18 cellular contexts compared by ENCODE assay signal in the genomic region with DNA sequence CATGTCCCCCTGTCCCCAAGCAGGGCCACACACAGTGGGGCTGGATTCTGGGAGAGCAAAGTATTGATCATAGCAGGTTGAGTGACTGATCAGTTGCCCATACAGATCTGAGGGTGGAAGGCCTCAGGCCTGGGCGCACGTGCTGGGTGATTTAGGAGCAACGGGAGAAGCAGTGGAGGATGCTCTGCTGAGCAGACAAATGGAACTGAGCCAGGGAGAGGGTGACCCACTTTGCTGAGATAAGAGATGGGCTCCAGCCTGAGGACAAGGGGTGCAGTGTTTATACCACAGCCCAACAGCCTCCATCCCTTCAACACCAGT. TPM values are rescaled to one million over a fixed set of nuclear protein-coding genes. Genes with fewer than 3 reads are reported as not detected.
DNase-seq lines count a peak whose midpoint lies in the region; ATAC-seq and TF ChIP-seq lines count a peak whose summit lies in the region.
"Had no signal": no experiment of that assay in that cellular context is flagged by ENCODE, and none has a peak within 500 bp of the region (broad histone marks: within the 10 kb centered on the region; RNA-seq: fewer than 3 reads in every experiment).

No MANE protein-coding gene starts in this region.

- H3K9me3 Mint-ChIP-seq in neural crest cell (no peaks in the 10 kb centered on the region), type B pancreatic cell (no peaks in the 10 kb centered on the region)
- H3K9me3 Mint-ChIP-seq: CD4-positive, alpha-beta memory T cell; HFFc6 had no signal

- H3K27ac Mint-ChIP-seq in neural crest cell (ENCODE audit: unreplicated experiment) (peak overlapping the region; percentile 19), type B pancreatic cell (peak overlapping the region; percentile 14)
- H3K27ac Mint-ChIP-seq: B cell; CD4-positive, alpha-beta memory T cell; HFFc6 had no signal

- peak overlapping the region; percentile 87 for H3K4me2 ChIP-seq in BLaER1

- H3K4me3 ChIP-seq in BLaER1 (no peak overlapping the region), WERI-Rb-1 (ENCODE audit: low read depth, low read length) (no peak overlapping the region)
- H3K4me3 ChIP-seq: HAP-1 had no signal

- TF ChIP-seq CTCF in WERI-Rb-1 (IDR thresholded peaks at IDR 0.05; ENCODE audit: low read depth, low read length) (no peak), neural crest cell (conservative IDR thresholded peaks at IDR 0.05) (no peak), type B pancreatic cell (conservative IDR thresholded peaks at IDR 0.05) (no peak)

- H3K4me1 ChIP-seq in BLaER1 = peaks cover 97% of the 10 kb centered on the region

- H3K4me3 Mint-ChIP-seq in neural crest cell (no peak overlapping the region), type B pancreatic cell (no peak overlapping the region)
- H3K4me3 Mint-ChIP-seq: B cell; CD4-positive, alpha-beta memory T cell; HFFc6 had no signal

- H3K9ac ChIP-seq in BLaER1 = no peak overlapping the region

- H3K27ac ChIP-seq in BLaER1 = no peak overlapping the region
- peak overlapping the region; percentile 85 for H3K27ac ChIP-seq in WERI-Rb-1
- H3K27ac ChIP-seq: 22Rv1 had no signal

- H3K36me3 ChIP-seq in BLaER1 (no peaks in the 10 kb centered on the region; the same call in 1 of the 2 replicates), WERI-Rb-1 (no peaks in the 10 kb centered on the region)
- H3K36me3 ChIP-seq: HAP-1 had no signal

- ATAC-seq in HG03159 (IDR thresholded peaks at IDR 0.05; ENCODE audit: unreplicated experiment) = no peak

- H3K27me3 ChIP-seq in BLaER1 (no peaks in the 10 kb centered on the region; the same call in 1 of the 2 replicates), WERI-Rb-1 (ENCODE audit: insufficient read depth, low read depth, severe bottlenecking) (no peaks in the 10 kb centered on the region)

- H3K36me3 Mint-ChIP-seq in neural crest cell (ENCODE audit: low read depth) (no peaks in the 10 kb centered on the region), type B pancreatic cell (no peaks in the 10 kb centered on the region)
- H3K36me3 Mint-ChIP-seq: CD4-positive, alpha-beta memory T cell had no signal

- DNase-seq in WERI-Rb-1 = no peak
- DNase-seq in neural crest cell (ENCODE audit: low read depth, low spot score) = no peak
- DNase-seq in type B pancreatic cell (ENCODE audit: extremely low spot score, unreplicated experiment) = no peak
- no peak for DNase-seq in D341Med (ENCODE audit: low spot score)
- DNase-seq in stimulated activated naive CD4-positive, alpha-beta T cell treated with Interleukin-2 at 50 U/mL for 16 hours (lab: John Stamatoyannopoulos, UW) = no peak
- DNase-seq: CD4-positive, alpha-beta memory T cell; COR-L47; DMS 273 treated with DMSO at 0.1 percent for 48 hours; DMS79; EL; GF-D8; GOT3; HFFc6 had no signal

- H3K27me3 Mint-ChIP-seq in neural crest cell (ENCODE audit: low read depth) = no peaks in the 10 kb centered on the region
- H3K27me3 Mint-ChIP-seq in type B pancreatic cell = no peaks in the 10 kb centered on the region
- H3K27me3 Mint-ChIP-seq: B cell; CD4-positive, alpha-beta memory T cell had no signal

- H3K4me1 Mint-ChIP-seq in neural crest cell (peaks cover 5% of the 10 kb centered on the region), type B pancreatic cell (ENCODE audit: unreplicated experiment) (peaks cover 9% of the 10 kb centered on the region)

- H3K9me3 ChIP-seq in BLaER1 = no peaks in the 10 kb centered on the region
- H3K9me3 ChIP-seq in WERI-Rb-1 (ENCODE audit: severe bottlenecking) = no peaks in the 10 kb centered on the region
- H3K9me3 ChIP-seq: HAP-1 had no signal

- H4K20me1 ChIP-seq in BLaER1 = peaks cover 100% of the 10 kb centered on the region

RNA-seq across cellular contexts. Expression of a gene that starts 15.0 kb away (rescaled TPM):
- total RNA-seq in neural crest cell (25.2 and 25.5 TPM in 2 replicates), type B pancreatic cell (ENCODE audit: low replicate concordance) (8.7 and 14.4 TPM in 2 replicates)

RNA-seq across cellular contexts. Expression of a gene that starts 56.5 kb away (rescaled TPM):
- 0.86 and 2.9 TPM in 2 replicates for total RNA-seq in neural crest cell
- 0.93 and 1.5 TPM in 2 replicates for total RNA-seq in type B pancreatic cell (ENCODE audit: low replicate concordance)
- total RNA-seq: B cell; CD4-positive, alpha-beta memory T cell; HFFc6 had no signal

RNA-seq across cellular contexts. Expression of a gene that starts 60.0 kb away (rescaled TPM):
- total RNA-seq in neural crest cell = 13.5 and 14.4 TPM in 2 replicates
- total RNA-seq in type B pancreatic cell (ENCODE audit: low replicate concordance) = 6.8 and 18.4 TPM in 2 replicates
